In genomic region chr21:29499734-29500343, GRCh38 we compare ENCODE assay signal across 8 cellular contexts.
A peak's percentile ranks its signal among the peaks of the same experiment; 100 is the strongest.
DNase-seq lines count a peak whose midpoint lies in the region; ATAC-seq, FAIRE-seq and TF ChIP-seq lines count a peak whose summit lies in the region.

No MANE protein-coding gene starts in this region.

- TF ChIP-seq POLR2A in NB4 (IDR thresholded peaks at IDR 0.05; ENCODE audit: extremely low read depth, insufficient read length) (no peak), GM12878 (IDR thresholded peaks at IDR 0.05; ENCODE audit: low read depth, low read length) (no peak)

- H3K27ac Mint-ChIP-seq in mesothelial cell of epicardium: no peak overlapping the region

- no peaks in the 10 kb centered on the region for H3K79me2 ChIP-seq in GM12878 (ENCODE audit: control insufficient read depth, insufficient read depth, low read length)

- no peak for TF ChIP-seq EP300 in GM12878 (IDR thresholded peaks at IDR 0.05; ENCODE audit: borderline replicate concordance in 1 of 2, control insufficient read depth in 1 of 2, low read depth in 2 of 2, low read length in 2 of 2)

- no peak overlapping the region for H3K4me2 ChIP-seq in GM12878 (ENCODE audit: control insufficient read depth, insufficient read depth)

- H3K27me3 ChIP-seq in heart right ventricle (no peaks in the 10 kb centered on the region), GM12878 (replicated peaks in 1 of 2; ENCODE audit: control insufficient read depth in 2 of 2, insufficient read depth in 2 of 2, low read length in 1 of 2) (no peaks in the 10 kb centered on the region)

- intact Hi-C loops in heart right ventricle (cut with DNase I) (no loop called here), left cardiac atrium (cut with DNase I) (no loop called here), GM12878 (cut with micrococcal nuclease; ENCODE audit: unreplicated experiment) (no loop called here)

- H4K20me1 ChIP-seq in GM12878 (ENCODE audit: control insufficient read depth, insufficient read depth): no peaks in the 10 kb centered on the region

- SMC1A ChIA-PET in GM12878 (lab: Charles Lee; ENCODE audit: uncharacterized antibody, unreplicated experiment): no interaction called here

- H3K27me3 Mint-ChIP-seq in mesothelial cell of epicardium (ENCODE audit: low read depth): no peaks in the 10 kb centered on the region

- TF ChIP-seq CTCF in heart right ventricle (IDR thresholded peaks at IDR 0.05) (peak in 6 of 9 donors; percentile 14 to 49 (median 26)), NB4 (IDR thresholded peaks at IDR 0.05; ENCODE audit: low read depth, low read length) (peak; percentile 58), GM12878 (IDR thresholded peaks at IDR 0.05 in 2 of 3, conservative IDR thresholded peaks at IDR 0.05 in 1 of 3; ENCODE audit: control insufficient read depth in 2 of 3, extremely low read depth in 1 of 3, insufficient read depth in 1 of 3, low read depth in 3 of 3, low read length in 3 of 3) (peak; percentile 39 to 60 (median 54)), mesothelial cell of epicardium (IDR thresholded peaks at IDR 0.05; ENCODE audit: unreplicated experiment) (peak; percentile 13)

- 0 out of 2 replicates have a peak, but pooled peaks have one; percentile 12 for TF ChIP-seq RAD21 in GM12878 (IDR thresholded peaks at IDR 0.05; ENCODE audit: insufficient read depth, low read depth, low read length)

- ATAC-seq in heart right ventricle (no peak), left cardiac atrium (no peak), GM12878 (peak; percentile 69), GM18858 (IDR thresholded peaks at IDR 0.05; ENCODE audit: unreplicated experiment) (no peak)

- no peak overlapping the region for H2AFZ ChIP-seq in GM12878 (ENCODE audit: control insufficient read depth, low read depth, low read length)

- H3K4me1 ChIP-seq in heart right ventricle (no peaks in the 10 kb centered on the region), GM12878 (ENCODE audit: control insufficient read depth, insufficient read depth, low read length) (no peaks in the 10 kb centered on the region)

- CTCF ChIA-PET in GM12878 (lab: Yijun Ruan, JAX): interaction anchor here (1.1 kb wide), 1 partner anchor 14 kb away, joined by 3 read pairs; no protein-coding TSS in a partner anchor

- H3K27ac ChIP-seq in heart right ventricle: no peak overlapping the region
- no peak overlapping the region for H3K27ac ChIP-seq in GM12878 (ENCODE audit: control insufficient read depth, insufficient read depth)

- no peak overlapping the region for H3K4me3 Mint-ChIP-seq in mesothelial cell of epicardium

- FAIRE-seq in GM12878 (lab: Jason Lieb, UNC): no peak

- POLR2A ChIA-PET in GM12878 (lab: Charles Lee): no interaction called here

- H3K9me3 ChIP-seq in heart right ventricle: peaks cover 0 to 8% (median 0%) of the 10 kb centered on the region in 11 donors
- H3K9me3 ChIP-seq in GM12878 (replicated peaks; ENCODE audit: control insufficient read depth, insufficient read depth, low read length): no peaks in the 10 kb centered on the region

- in situ Hi-C loops in GM12878 (cut with MboI): no loop called here

- DNase-seq in heart right ventricle: no peak
- no peak for DNase-seq in left cardiac atrium
- DNase-seq in NB4 (ENCODE audit: low read depth): peak; percentile 62
- DNase-seq in GM12878 (ENCODE audit: low read depth, low spot score): no peak
- no peak for DNase-seq in mesothelial cell of epicardium (ENCODE audit: low spot score in 2 of 2, unreplicated experiment in 2 of 2)
- no peak for DNase-seq in NCI-H774 (lab: John Stamatoyannopoulos, UW)
- DNase-seq in NCI-H2107 (lab: John Stamatoyannopoulos, UW): no peak

- H3K9ac ChIP-seq in GM12878 (ENCODE audit: control insufficient read depth, insufficient read depth, low read length): no peak overlapping the region

- BruUV-seq in GM12878 (replicated peaks; lab: Mats Ljungman, UMichigan): no TSS peak

- H3K4me3 ChIP-seq in heart right ventricle (no peak overlapping the region), NB4 (ENCODE audit: low read depth, low read length) (no peak overlapping the region), GM12878 (no peak overlapping the region)

- peaks cover 38% of the 10 kb centered on the region for H3K36me3 Mint-ChIP-seq in mesothelial cell of epicardium

- H3K36me3 ChIP-seq in heart right ventricle: peaks cover 0 to 7% (median 0%) of the 10 kb centered on the region in 9 donors
- no peaks in the 10 kb centered on the region for H3K36me3 ChIP-seq in GM12878 (ENCODE audit: control insufficient read depth in 2 of 2, insufficient read depth in 2 of 2, low read length in 1 of 2)

- RAD21 ChIA-PET in GM12878 (lab: Charles Lee; ENCODE audit: unreplicated experiment): no interaction called here

- peaks cover 4% of the 10 kb centered on the region for H3K4me1 Mint-ChIP-seq in mesothelial cell of epicardium

- peaks cover 26% of the 10 kb centered on the region for H3K9me3 Mint-ChIP-seq in mesothelial cell of epicardium

- WGBS in heart right ventricle, 2 donors: 87 to 89% methylated on average over 10 of the region's 10 CpGs
- WGBS in GM12878 (ENCODE audit: insufficient coverage, insufficient replicate concordance, low lambda C conversion rate, missing lambda C conversion rate): 79% methylated on average over 10 of the region's 10 CpGs

TF ChIP-seq in GM12878, 131 proteins besides CTCF, POLR2A, EP300 and RAD21:
- TF ChIP-seq REST (IDR thresholded peaks at IDR 0.05; ENCODE audit: low read depth, low read length) (no peak), POLR2AphosphoS2 (IDR thresholded peaks at IDR 0.05; ENCODE audit: low read depth, low read length) (no peak), STAT3 (IDR thresholded peaks at IDR 0.05; ENCODE audit: low read depth, low read length) (no peak)
